Comparison of ENCODE assay signal across 1 cellular context in genomic region chr19:38788478-38789243, GRCh38.
TF ChIP-seq lines count a peak whose summit lies in the region.

Gene LGALS7B (plus strand): TSS chr19:38789200. CDS start chr19:38789227, 27 bp downstream.

TF ChIP-seq in GM23338, 12 proteins besides CTCF, POLR2A, EP300 and RAD21 (continued from another document):
- TF ChIP-seq ZNF331 (CRISPR knock-in tag; IDR thresholded peaks at IDR 0.05; ENCODE audit: low read depth): no peak
- no peak for TF ChIP-seq JUNB (IDR thresholded peaks at IDR 0.05; ENCODE audit: unreplicated experiment)
- no peak for TF ChIP-seq NANOG (IDR thresholded peaks at IDR 0.05; ENCODE audit: borderline replicate concordance)
- TF ChIP-seq, protein P1, sequence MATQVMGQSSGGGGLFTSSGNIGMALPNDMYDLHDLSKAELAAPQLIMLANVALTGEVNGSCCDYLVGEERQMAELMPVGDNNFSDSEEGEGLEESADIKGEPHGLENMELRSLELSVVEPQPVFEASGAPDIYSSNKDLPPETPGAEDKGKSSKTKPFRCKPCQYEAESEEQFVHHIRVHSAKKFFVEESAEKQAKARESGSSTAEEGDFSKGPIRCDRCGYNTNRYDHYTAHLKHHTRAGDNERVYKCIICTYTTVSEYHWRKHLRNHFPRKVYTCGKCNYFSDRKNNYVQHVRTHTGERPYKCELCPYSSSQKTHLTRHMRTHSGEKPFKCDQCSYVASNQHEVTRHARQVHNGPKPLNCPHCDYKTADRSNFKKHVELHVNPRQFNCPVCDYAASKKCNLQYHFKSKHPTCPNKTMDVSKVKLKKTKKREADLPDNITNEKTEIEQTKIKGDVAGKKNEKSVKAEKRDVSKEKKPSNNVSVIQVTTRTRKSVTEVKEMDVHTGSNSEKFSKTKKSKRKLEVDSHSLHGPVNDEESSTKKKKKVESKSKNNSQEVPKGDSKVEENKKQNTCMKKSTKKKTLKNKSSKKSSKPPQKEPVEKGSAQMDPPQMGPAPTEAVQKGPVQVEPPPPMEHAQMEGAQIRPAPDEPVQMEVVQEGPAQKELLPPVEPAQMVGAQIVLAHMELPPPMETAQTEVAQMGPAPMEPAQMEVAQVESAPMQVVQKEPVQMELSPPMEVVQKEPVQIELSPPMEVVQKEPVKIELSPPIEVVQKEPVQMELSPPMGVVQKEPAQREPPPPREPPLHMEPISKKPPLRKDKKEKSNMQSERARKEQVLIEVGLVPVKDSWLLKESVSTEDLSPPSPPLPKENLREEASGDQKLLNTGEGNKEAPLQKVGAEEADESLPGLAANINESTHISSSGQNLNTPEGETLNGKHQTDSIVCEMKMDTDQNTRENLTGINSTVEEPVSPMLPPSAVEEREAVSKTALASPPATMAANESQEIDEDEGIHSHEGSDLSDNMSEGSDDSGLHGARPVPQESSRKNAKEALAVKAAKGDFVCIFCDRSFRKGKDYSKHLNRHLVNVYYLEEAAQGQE (IDR thresholded peaks at IDR 0.05; ENCODE audit: unreplicated experiment): no peak
- no peak for TF ChIP-seq STAT1 (IDR thresholded peaks at IDR 0.05; ENCODE audit: unreplicated experiment)
- TF ChIP-seq, protein P2, sequence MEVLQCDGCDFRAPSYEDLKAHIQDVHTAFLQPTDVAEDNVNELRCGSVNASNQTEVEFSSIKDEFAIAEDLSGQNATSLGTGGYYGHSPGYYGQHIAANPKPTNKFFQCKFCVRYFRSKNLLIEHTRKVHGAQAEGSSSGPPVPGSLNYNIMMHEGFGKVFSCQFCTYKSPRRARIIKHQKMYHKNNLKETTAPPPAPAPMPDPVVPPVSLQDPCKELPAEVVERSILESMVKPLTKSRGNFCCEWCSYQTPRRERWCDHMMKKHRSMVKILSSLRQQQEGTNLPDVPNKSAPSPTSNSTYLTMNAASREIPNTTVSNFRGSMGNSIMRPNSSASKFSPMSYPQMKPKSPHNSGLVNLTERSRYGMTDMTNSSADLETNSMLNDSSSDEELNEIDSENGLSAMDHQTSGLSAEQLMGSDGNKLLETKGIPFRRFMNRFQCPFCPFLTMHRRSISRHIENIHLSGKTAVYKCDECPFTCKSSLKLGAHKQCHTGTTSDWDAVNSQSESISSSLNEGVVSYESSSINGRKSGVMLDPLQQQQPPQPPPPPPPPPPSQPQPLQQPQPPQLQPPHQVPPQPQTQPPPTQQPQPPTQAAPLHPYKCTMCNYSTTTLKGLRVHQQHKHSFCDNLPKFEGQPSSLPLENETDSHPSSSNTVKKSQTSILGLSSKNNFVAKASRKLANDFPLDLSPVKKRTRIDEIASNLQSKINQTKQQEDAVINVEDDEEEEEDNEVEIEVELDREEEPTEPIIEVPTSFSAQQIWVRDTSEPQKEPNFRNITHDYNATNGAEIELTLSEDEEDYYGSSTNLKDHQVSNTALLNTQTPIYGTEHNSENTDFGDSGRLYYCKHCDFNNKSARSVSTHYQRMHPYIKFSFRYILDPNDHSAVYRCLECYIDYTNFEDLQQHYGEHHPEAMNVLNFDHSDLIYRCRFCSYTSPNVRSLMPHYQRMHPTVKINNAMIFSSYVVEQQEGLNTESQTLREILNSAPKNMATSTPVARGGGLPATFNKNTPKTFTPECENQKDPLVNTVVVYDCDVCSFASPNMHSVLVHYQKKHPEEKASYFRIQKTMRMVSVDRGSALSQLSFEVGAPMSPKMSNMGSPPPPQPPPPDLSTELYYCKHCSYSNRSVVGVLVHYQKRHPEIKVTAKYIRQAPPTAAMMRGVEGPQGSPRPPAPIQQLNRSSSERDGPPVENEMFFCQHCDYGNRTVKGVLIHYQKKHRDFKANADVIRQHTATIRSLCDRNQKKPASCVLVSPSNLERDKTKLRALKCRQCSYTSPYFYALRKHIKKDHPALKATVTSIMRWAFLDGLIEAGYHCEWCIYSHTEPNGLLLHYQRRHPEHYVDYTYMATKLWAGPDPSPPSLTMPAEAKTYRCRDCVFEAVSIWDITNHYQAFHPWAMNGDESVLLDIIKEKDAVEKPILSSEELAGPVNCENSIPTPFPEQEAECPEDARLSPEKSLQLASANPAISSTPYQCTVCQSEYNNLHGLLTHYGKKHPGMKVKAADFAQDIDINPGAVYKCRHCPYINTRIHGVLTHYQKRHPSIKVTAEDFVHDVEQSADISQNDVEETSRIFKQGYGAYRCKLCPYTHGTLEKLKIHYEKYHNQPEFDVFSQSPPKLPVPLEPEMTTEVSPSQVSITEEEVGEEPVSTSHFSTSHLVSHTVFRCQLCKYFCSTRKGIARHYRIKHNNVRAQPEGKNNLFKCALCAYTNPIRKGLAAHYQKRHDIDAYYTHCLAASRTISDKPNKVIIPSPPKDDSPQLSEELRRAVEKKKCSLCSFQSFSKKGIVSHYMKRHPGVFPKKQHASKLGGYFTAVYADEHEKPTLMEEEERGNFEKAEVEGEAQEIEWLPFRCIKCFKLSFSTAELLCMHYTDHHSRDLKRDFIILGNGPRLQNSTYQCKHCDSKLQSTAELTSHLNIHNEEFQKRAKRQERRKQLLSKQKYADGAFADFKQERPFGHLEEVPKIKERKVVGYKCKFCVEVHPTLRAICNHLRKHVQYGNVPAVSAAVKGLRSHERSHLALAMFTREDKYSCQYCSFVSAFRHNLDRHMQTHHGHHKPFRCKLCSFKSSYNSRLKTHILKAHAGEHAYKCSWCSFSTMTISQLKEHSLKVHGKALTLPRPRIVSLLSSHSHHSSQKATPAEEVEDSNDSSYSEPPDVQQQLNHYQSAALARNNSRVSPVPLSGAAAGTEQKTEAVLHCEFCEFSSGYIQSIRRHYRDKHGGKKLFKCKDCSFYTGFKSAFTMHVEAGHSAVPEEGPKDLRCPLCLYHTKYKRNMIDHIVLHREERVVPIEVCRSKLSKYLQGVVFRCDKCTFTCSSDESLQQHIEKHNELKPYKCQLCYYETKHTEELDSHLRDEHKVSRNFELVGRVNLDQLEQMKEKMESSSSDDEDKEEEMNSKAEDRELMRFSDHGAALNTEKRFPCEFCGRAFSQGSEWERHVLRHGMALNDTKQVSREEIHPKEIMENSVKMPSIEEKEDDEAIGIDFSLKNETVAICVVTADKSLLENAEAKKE (CRISPR knock-in tag; IDR thresholded peaks at IDR 0.05): no peak
- TF ChIP-seq CREB1 (CRISPR knock-in tag; IDR thresholded peaks at IDR 0.05; ENCODE audit: low read depth): no peak
- TF ChIP-seq EZH2 (IDR thresholded peaks at IDR 0.05; ENCODE audit: low read depth, unreplicated experiment): no peak
TF ChIP-seq in GM23338: peak in this region for 0.
